22 cellular contexts compared by ENCODE assay signal in the genomic region with DNA sequence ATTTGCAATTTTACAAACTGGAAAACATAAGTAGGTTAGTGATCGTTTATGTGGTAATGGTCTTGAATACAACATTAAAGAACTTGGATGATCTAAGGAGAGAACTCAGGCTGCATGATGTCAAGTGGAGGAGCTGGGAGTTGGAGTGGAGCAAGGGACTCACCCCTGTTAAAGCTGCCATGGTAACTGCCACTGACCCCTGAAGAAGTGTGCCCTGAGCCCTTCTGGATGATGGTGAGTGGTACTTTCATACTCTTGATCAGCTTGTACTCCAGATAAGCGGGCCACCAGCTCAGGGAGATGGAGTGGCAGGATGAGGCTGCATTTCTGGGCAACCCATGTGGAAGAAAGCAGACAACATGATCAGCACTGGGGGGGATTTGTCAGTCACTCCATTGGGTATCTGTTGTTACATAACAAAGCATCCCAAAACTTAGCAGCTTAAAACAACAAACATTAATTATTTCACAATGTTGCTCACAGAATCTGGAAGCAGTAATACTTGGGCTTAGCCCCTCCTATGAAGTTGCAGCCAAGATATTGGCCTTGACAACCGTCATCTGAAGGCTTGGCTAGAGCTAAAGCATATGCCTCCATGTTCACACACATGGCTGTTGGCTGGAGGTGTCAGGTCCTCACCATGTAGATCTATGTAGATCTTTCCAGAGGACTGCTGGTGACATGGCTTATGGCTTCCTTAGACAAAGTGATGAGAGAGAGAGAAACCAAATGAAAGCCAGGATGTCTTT.
"Had no signal": no experiment of that assay in that cellular context is flagged by ENCODE, and none has a peak within 500 bp of the region (broad histone marks: within the 10 kb centered on the region; RNA-seq: fewer than 3 reads in every experiment).

No MANE protein-coding gene starts in this region.

- H3K27ac ChIP-seq: left lung, right lobe of liver, skin epidermis, stomach, tibial nerve had no signal

- H3K4me1 ChIP-seq: left lung, right lobe of liver, stomach, tibial nerve had no signal

- H3K36me3 ChIP-seq: left lung, right lobe of liver, stomach, tibial nerve had no signal

- DNase-seq: activated CD4-positive, alpha-beta T cell treated with anti-CD3 and anti-CD28 coated beads for 36 hours; activated CD4-positive, CD25-positive, alpha-beta regulatory T cell; activated CD8-positive, alpha-beta memory T cell treated with anti-CD3 and anti-CD28 coated beads, Interleukin-2, amount 10 ng/mL, durations not matched to agents 7 days and 5 days; activated CD8-positive, alpha-beta T cell treated with anti-CD3 and anti-CD28 coated beads, Interleukin-2, amount 10 ng/mL, durations not matched to agents 7 days and 5 days; activated naive CD8-positive, alpha-beta T cell treated with anti-CD3 and anti-CD28 coated beads, Interleukin-2, amount 50 U/mL, for 24 hours; activated T-cell treated with anti-CD3 and anti-CD28 coated beads, Interleukin-2, amount 50 U/mL, for 48 hours; amygdala; caudate nucleus; foreskin melanocyte; kidney glomerular epithelial cell; left lung; mucosa of descending colon; posterior cingulate gyrus; right lobe of liver; stimulated activated CD4-positive, alpha-beta T cell treated with anti-CD3 and anti-CD28 coated beads, Interleukin-12 subunit alpha, Interleukin-12 subunit beta, amount 100 ng/mL, for 4 hours; stimulated activated CD4-positive, alpha-beta T cell treated with anti-CD3 and anti-CD28 coated beads, Interleukin-4, amount 100 ng/mL, for 24 hours; stomach had no signal

- ATAC-seq: activated CD4-positive, alpha-beta T cell treated with anti-CD3 and anti-CD28 coated beads for 36 hours; activated CD8-positive, alpha-beta memory T cell treated with anti-CD3 and anti-CD28 coated beads, Interleukin-2, amount 10 ng/mL, durations not matched to agents 7 days and 5 days; activated CD8-positive, alpha-beta T cell treated with anti-CD3 and anti-CD28 coated beads, Interleukin-2, amount 10 ng/mL, durations not matched to agents 7 days and 5 days; activated naive CD8-positive, alpha-beta T cell treated with anti-CD3 and anti-CD28 coated beads, Interleukin-2, amount 50 U/mL, for 24 hours; left lung; mucosa of descending colon; natural killer cell treated with Interleukin-12 subunit alpha and Interleukin-12 subunit beta and Interleukin-15 and Interleukin-18, amount 100 ng/mL, for 72 hours; right lobe of liver; stimulated activated effector memory CD8-positive, alpha-beta T cell treated with anti-CD3 and anti-CD28 coated beads, Interleukin-12 subunit alpha, Interleukin-12 subunit beta, amount 100 ng/mL, for 72 hours had no signal

- H3K27me3 ChIP-seq: left lung, right lobe of liver, stomach, tibial nerve had no signal

- H3K4me3 ChIP-seq: left lung, lung, mucosa of descending colon, right lobe of liver, skin epidermis, stomach, tibial nerve had no signal

- H3K9me3 ChIP-seq: left lung, mucosa of descending colon, right lobe of liver, stomach, tibial nerve had no signal
